In the genomic region with DNA sequence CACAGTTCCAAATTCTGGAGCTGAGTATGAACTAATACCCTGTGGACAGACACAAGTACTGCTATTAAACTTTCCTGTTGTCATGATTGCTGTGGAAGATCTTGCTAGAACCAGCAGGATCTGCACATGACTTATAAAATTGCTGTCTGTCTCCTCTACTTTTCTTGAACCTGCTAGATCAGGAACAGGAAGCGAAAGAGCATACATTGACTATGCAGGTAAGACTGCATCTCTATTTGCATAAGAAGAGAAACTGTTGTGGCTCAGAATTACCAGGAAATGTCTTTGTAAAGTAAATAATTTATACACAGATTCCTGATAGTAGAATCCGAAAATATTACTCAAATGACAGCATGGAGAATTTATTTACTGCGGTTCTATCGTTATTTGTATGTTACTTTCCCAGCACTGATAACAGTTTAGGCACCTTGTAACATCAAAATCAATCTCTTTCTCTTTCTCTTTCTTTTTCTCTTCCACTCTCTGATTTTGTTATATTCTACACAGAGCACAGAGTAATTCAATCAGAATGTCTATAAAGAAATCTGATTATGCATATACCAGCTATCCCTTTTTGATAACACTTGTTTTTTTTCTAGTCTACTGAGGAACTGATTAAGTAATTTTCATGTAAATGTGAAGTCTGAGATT, we compare ENCODE assay signal across 13 cellular contexts.
A peak's percentile ranks its signal among the peaks of the same experiment; 100 is the strongest.
DNase-seq lines count a peak whose midpoint lies in the region; ATAC-seq, FAIRE-seq and TF ChIP-seq lines count a peak whose summit lies in the region.
"Had no signal": no experiment of that assay in that cellular context is flagged by ENCODE, and none has a peak within 500 bp of the region (broad histone marks: within the 10 kb centered on the region; RNA-seq: fewer than 3 reads in every experiment).

No MANE protein-coding gene starts in this region.

- TF ChIP-seq POLR2A in H54 (IDR thresholded peaks at IDR 0.05; ENCODE audit: low read depth, low read length) = no peak

- H3K4me3 Mint-ChIP-seq in memory B cell = peak overlapping the region; percentile 55
- H3K4me3 Mint-ChIP-seq: neural crest cell had no signal

- H3K4me1 Mint-ChIP-seq in memory B cell = peaks cover 7% of the 10 kb centered on the region

- H3K36me3 Mint-ChIP-seq in memory B cell = no peaks in the 10 kb centered on the region

- peak; percentile 77 for FAIRE-seq in H54 (lab: Jason Lieb, UNC)

- ATAC-seq in GM19043 (IDR thresholded peaks at IDR 0.05; ENCODE audit: low read depth, unreplicated experiment) = peak; percentile 80
- peak; percentile 81 for ATAC-seq in HG03196 (IDR thresholded peaks at IDR 0.05; ENCODE audit: unreplicated experiment)
- ATAC-seq in memory B cell (ENCODE audit: low read depth) = peak; percentile 52
- ATAC-seq in SK-N-SH treated with all-trans-retinoic acid at 6 μM for 48 hours = no peak

- H3K9me3 Mint-ChIP-seq in memory B cell = no peaks in the 10 kb centered on the region
- H3K9me3 Mint-ChIP-seq: neural crest cell had no signal

- peak overlapping the region; percentile 70 for H3K27ac Mint-ChIP-seq in memory B cell

- no peak for DNase-seq in H54 (ENCODE audit: insufficient read length, low spot score)
- DNase-seq in memory B cell (ENCODE audit: low spot score in 2 of 2) = no peak
- no peak for DNase-seq in NCI-H187 (lab: John Stamatoyannopoulos, UW)
- DNase-seq in NCI-H510A (lab: John Stamatoyannopoulos, UW) = no peak
- DNase-seq in NCI-H146 treated with DMSO at 0.1 percent for 48 hours (lab: John Stamatoyannopoulos, UW; ENCODE audit: unreplicated experiment) = no peak
- DNase-seq: GOT3, MG63, NCI-H748 treated with DMSO at 0.1 percent for 48 hours, SW 1271 had no signal

- peaks cover 4% of the 10 kb centered on the region for H3K27me3 Mint-ChIP-seq in memory B cell

TF ChIP-seq in SK-N-SH treated with all-trans-retinoic acid at 6 μM for 48 hours, 23 proteins besides CTCF, POLR2A, EP300 and RAD21:
- TF ChIP-seq ZNF8 (CRISPR knock-in tag; IDR thresholded peaks at IDR 0.05) = no peak
- no peak for TF ChIP-seq ZNF70 (CRISPR knock-in tag; IDR thresholded peaks at IDR 0.05)
- no peak for TF ChIP-seq SNAI2 (CRISPR knock-in tag; IDR thresholded peaks at IDR 0.05)
- TF ChIP-seq ZFP3 (CRISPR knock-in tag; IDR thresholded peaks at IDR 0.05) = no peak
- no peak for TF ChIP-seq TOX (CRISPR knock-in tag; IDR thresholded peaks at IDR 0.05; ENCODE audit: borderline replicate concordance)
- TF ChIP-seq, protein P1, sequence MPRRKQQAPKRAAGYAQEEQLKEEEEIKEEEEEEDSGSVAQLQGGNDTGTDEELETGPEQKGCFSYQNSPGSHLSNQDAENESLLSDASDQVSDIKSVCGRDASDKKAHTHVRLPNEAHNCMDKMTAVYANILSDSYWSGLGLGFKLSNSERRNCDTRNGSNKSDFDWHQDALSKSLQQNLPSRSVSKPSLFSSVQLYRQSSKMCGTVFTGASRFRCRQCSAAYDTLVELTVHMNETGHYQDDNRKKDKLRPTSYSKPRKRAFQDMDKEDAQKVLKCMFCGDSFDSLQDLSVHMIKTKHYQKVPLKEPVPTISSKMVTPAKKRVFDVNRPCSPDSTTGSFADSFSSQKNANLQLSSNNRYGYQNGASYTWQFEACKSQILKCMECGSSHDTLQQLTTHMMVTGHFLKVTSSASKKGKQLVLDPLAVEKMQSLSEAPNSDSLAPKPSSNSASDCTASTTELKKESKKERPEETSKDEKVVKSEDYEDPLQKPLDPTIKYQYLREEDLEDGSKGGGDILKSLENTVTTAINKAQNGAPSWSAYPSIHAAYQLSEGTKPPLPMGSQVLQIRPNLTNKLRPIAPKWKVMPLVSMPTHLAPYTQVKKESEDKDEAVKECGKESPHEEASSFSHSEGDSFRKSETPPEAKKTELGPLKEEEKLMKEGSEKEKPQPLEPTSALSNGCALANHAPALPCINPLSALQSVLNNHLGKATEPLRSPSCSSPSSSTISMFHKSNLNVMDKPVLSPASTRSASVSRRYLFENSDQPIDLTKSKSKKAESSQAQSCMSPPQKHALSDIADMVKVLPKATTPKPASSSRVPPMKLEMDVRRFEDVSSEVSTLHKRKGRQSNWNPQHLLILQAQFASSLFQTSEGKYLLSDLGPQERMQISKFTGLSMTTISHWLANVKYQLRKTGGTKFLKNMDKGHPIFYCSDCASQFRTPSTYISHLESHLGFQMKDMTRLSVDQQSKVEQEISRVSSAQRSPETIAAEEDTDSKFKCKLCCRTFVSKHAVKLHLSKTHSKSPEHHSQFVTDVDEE (CRISPR knock-in tag; IDR thresholded peaks at IDR 0.05) = no peak
- TF ChIP-seq ESRRG (CRISPR knock-in tag; IDR thresholded peaks at IDR 0.05) = no peak
- TF ChIP-seq ZNF565 (CRISPR knock-in tag; conservative IDR thresholded peaks at IDR 0.05; ENCODE audit: low read depth) = no peak
- no peak for TF ChIP-seq OSR1 (CRISPR knock-in tag; IDR thresholded peaks at IDR 0.05)
- TF ChIP-seq BACH2 (CRISPR knock-in tag; IDR thresholded peaks at IDR 0.05; ENCODE audit: borderline replicate concordance) = no peak
